ENCODE assay signal across 18 cellular contexts in the genomic region with DNA sequence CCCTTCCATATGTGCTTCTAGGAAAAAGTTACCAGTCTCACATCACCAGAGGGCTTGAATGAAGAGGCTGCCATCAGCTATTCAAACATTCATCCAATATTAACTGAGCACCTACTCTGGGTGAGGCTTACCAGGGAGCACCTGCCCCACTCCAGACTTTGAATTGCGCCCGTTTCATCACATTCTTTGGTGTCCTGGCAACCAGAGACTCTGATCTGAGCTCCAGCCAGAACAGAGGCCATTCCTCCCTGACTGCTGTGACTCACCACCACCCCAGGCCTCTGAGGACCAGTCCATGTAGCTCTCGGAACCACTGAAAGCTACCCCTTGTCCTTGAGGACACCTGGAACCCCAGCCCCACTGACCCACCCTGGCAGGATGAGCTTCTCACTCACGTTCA. TPM values are rescaled to one million over a fixed set of nuclear protein-coding genes. Genes with fewer than 3 reads are reported as not detected.
A peak's percentile ranks its signal among the peaks of the same experiment; 100 is the strongest.
DNase-seq lines count a peak whose midpoint lies in the region; TF ChIP-seq lines count a peak whose summit lies in the region.
"Had no signal": no experiment of that assay in that cellular context is flagged by ENCODE, and none has a peak within 500 bp of the region (broad histone marks: within the 10 kb centered on the region; RNA-seq: fewer than 3 reads in every experiment).

A gene (plus strand): TSS at position 229 of the 400 bp plus-strand sequence. CDS start 150 bp downstream, at position 379.

- CTCF ChIA-PET in RWPE1 (lab: Yijun Ruan, JAX): interaction anchor here (0.5 to 1.9 kb wide), 4 partner anchors 30 to 211 kb away, joined by 3 to 7 read pairs (median 4); no protein-coding TSS in a partner anchor

- DNase-seq in ACHN (peak; percentile 14), GM03348 (ENCODE audit: low spot score) (peak; percentile 38), RWPE1 (ENCODE audit: low spot score) (peak; percentile 28), kidney tubule cell (ENCODE audit: low spot score) (peak; percentile 34), substantia nigra (lab: John Stamatoyannopoulos, UW) (no peak), medulla oblongata (ENCODE audit: extremely low spot score) (no peak), ureter (ENCODE audit: low spot score) (no peak)
- no peak for DNase-seq in central memory CD4-positive, alpha-beta T cell
- DNase-seq: activated CD4-positive, alpha-beta T cell treated with anti-CD3 and anti-CD28 coated beads, Interleukin-2, amount 50 U/mL, for 48 hours; activated T-cell treated with anti-CD3 and anti-CD28 coated beads, Interleukin-2, amount 50 U/mL, for 24 hours; Caco-2; NCI-H187; NCI-H510A; SHP77 treated with DMSO at 0.1 percent for 48 hours; stimulated activated naive CD8-positive, alpha-beta T cell treated with anti-CD3 and anti-CD28 coated beads, Interleukin-15, amount 100 ng/mL, for 72 hours had no signal

- POLR2A ChIA-PET in RWPE1 (lab: Yijun Ruan, JAX; ENCODE audit: low non-redundant PET): no interaction called here

- TF ChIP-seq CTCF in RWPE1 (conservative IDR thresholded peaks at IDR 0.05; ENCODE audit: low read depth): no peak

- in situ Hi-C loops in ACHN (cut with HindIII; ENCODE audit: low pct_ligation_motif_present, low pct_unique_long_range_greater_than_20kb, low sequenced_read_pairs): no loop called here

- no peak within 1 kb of the TSS for H3K27ac ChIP-seq in RWPE1
- no peak within 1 kb of the TSS for H3K27ac ChIP-seq in substantia nigra (ENCODE audit: low read depth, low read length, poor library complexity, severe bottlenecking)

RNA-seq across cellular contexts. Expression of the gene that starts here (rescaled TPM):
- not detected for total RNA-seq in ureter
- total RNA-seq: bronchial epithelial cell, dermis microvascular lymphatic vessel endothelial cell, epithelial cell of proximal tubule had no signal

Comparison
In these comparisons a context has a peak if more than half of its experiments do, and no peak if none do; other contexts are left out.
1. DNase-seq: peak in ACHN (single experiment), GM03348 (single experiment), RWPE1 (single experiment) and kidney tubule cell (single experiment); none in substantia nigra (0 of 49), central memory CD4-positive, alpha-beta T cell (single experiment), medulla oblongata (single experiment) and ureter (single experiment).